ENCODE assay signal across 29 cellular contexts in the genomic region with DNA sequence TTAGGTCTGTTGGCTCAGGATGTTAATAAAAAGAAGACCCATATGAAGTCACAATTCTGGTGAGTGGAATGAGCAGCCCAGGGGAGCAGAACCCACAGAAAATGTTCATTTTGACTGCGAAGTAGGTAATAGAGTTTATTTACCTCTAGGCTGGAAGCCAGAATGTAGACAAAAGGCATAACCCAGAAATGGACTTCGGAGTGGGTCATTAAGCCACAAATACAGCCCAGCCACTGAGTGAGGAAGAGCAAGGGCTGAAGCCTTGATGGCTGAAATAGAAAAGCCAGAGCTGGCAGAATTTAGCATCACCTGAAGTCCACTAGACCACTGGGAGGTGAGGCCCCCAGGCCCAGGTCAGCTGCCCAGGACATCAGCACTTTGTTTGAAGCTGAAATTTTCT.
"Had no signal": no experiment of that assay in that cellular context is flagged by ENCODE, and none has a peak within 500 bp of the region (broad histone marks: within the 10 kb centered on the region; RNA-seq: fewer than 3 reads in every experiment).

No MANE protein-coding gene starts in this region.

- DNase-seq: activated CD4-positive, alpha-beta memory T cell treated with anti-CD3 and anti-CD28 coated beads, Interleukin-2, amount 10 ng/mL, durations not matched to agents 7 days and 5 days; activated CD4-positive, alpha-beta T cell treated with anti-CD3 and anti-CD28 coated beads for 1 hour; activated CD4-positive, alpha-beta T cell treated with anti-CD3 and anti-CD28 coated beads for 36 hours; activated CD4-positive, alpha-beta T cell treated with anti-CD3 and anti-CD28 coated beads for 48 hours; activated CD4-positive, alpha-beta T cell treated with anti-CD3 and anti-CD28 coated beads, Interleukin-2, amount 10 ng/mL, durations not matched to agents 7 days and 5 days; activated CD4-positive, alpha-beta T cell treated with anti-CD3 and anti-CD28 coated beads, Interleukin-2, amount 50 U/mL, for 48 hours; activated CD4-positive, CD25-positive, alpha-beta regulatory T cell; activated CD8-positive, alpha-beta memory T cell treated with anti-CD3 and anti-CD28 coated beads for 24 hours; activated CD8-positive, alpha-beta memory T cell treated with anti-CD3 and anti-CD28 coated beads, Interleukin-2, amount 10 ng/mL, durations not matched to agents 7 days and 5 days; activated CD8-positive, alpha-beta memory T cell treated with anti-CD3 and anti-CD28 coated beads, Interleukin-2, amount 50 U/mL, for 48 hours; activated CD8-positive, alpha-beta T cell treated with anti-CD3 and anti-CD28 coated beads, Interleukin-2, amount 10 ng/mL, durations not matched to agents 7 days and 5 days; activated effector memory CD4-positive, alpha-beta T cell treated with Interleukin-2 at 50 U/mL for 16 hours; activated gamma-delta T cell; activated naive CD4-positive, alpha-beta T cell treated with anti-CD3 and anti-CD28 coated beads, Interleukin-2, amount 10 ng/mL, durations not matched to agents 7 days and 5 days; activated naive CD4-positive, alpha-beta T cell treated with Interleukin-2 at 50 U/mL for 16 hours; activated naive CD8-positive, alpha-beta T cell treated with anti-CD3 and anti-CD28 coated beads, Interleukin-2, amount 10 ng/mL, durations not matched to agents 7 days and 5 days; activated naive CD8-positive, alpha-beta T cell treated with anti-CD3 and anti-CD28 coated beads, Interleukin-2, amount 50 U/mL, for 24 hours; activated T-cell treated with anti-CD3 and anti-CD28 coated beads, Interleukin-2, amount 50 U/mL, for 24 hours; activated T-cell treated with anti-CD3 and anti-CD28 coated beads, Interleukin-2, amount 50 U/mL, for 48 hours; amygdala; anterior cingulate cortex; caudate nucleus; cerebellar nuclear complex; T-helper 2 cell; T-helper 9 cell had no signal

- H3K4me3 ChIP-seq: ascending aorta, cardiac muscle cell had no signal

- H3K4me1 ChIP-seq: ascending aorta had no signal

- H3K27ac ChIP-seq: ascending aorta, cardiac muscle cell, VCaP had no signal

- H3K27me3 ChIP-seq: ascending aorta, cardiac muscle cell had no signal

- ATAC-seq: activated CD4-positive, alpha-beta T cell treated with anti-CD3 and anti-CD28 coated beads for 36 hours; activated CD4-positive, CD25-positive, alpha-beta regulatory T cell treated with anti-CD3 and anti-CD28 coated beads, Interleukin-2, amount 50 U/mL, for 24 hours; activated CD8-positive, alpha-beta memory T cell treated with anti-CD3 and anti-CD28 coated beads, Interleukin-2, amount 10 ng/mL, durations not matched to agents 7 days and 5 days; activated CD8-positive, alpha-beta T cell treated with anti-CD3 and anti-CD28 coated beads, Interleukin-2, amount 10 ng/mL, durations not matched to agents 7 days and 5 days; activated naive CD8-positive, alpha-beta T cell treated with anti-CD3 and anti-CD28 coated beads, Interleukin-2, amount 50 U/mL, for 24 hours had no signal

- H3K36me3 ChIP-seq: ascending aorta, cardiac muscle cell had no signal
